Comparison of ENCODE assay signal across 9 cellular contexts in the genomic region with DNA sequence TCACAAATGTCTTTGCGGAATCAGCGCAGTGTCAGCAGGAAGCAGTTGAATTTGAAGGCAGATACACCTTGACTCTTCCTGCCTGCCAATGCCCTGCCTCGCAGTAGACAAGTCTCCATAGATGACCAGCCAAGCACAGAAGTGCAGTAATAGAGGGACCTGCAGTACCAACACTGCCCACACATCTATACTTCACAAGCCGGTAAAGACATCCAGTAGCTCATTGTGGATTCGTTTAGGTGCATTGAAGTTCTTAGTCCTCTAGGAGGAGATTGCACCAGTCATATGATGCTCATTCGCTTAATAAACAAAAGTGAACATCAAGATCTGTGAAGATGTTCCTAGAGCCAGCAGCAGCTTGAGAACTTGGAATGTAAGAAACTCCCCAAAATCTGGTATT. TPM values are rescaled to one million over a fixed set of nuclear protein-coding genes. Genes with fewer than 3 reads are reported as not detected.
DNase-seq lines count a peak whose midpoint lies in the region; ATAC-seq and TF ChIP-seq lines count a peak whose summit lies in the region.
"Had no signal": no experiment of that assay in that cellular context is flagged by ENCODE, and none has a peak within 500 bp of the region (broad histone marks: within the 10 kb centered on the region; RNA-seq: fewer than 3 reads in every experiment).

No MANE protein-coding gene starts in this region.

- TF ChIP-seq CTCF in epithelial cell of proximal tubule (conservative IDR thresholded peaks at IDR 0.05; ENCODE audit: low read depth, low read length), result peak; percentile 57

- ATAC-seq in GM21786 (IDR thresholded peaks at IDR 0.05; ENCODE audit: unreplicated experiment), result peak; percentile 78

- DNase-seq in NCI-H146 (lab: John Stamatoyannopoulos, UW) (peak; percentile 17), NCI-H146 treated with DMSO at 0.1 percent for 48 hours (lab: John Stamatoyannopoulos, UW; ENCODE audit: unreplicated experiment) (no peak), LHCN-M2 (ENCODE audit: low read depth) (peak; percentile 40), epithelial cell of proximal tubule (ENCODE audit: low read depth) (peak; percentile 36), DMS79 (lab: John Stamatoyannopoulos, UW) (no peak), superior temporal gyrus (ENCODE audit: extremely low spot score) (no peak)
- no peak for DNase-seq in stimulated activated CD4-positive, alpha-beta T cell treated with anti-CD3 and anti-CD28 coated beads, Interleukin-1b, Interleukin-23, amount 100 ng/mL, for 48 hours

- no peak overlapping the region for H3K4me3 ChIP-seq in epithelial cell of proximal tubule (ENCODE audit: low read depth, low read length)
- H3K4me3 ChIP-seq: BLaER1 treated with 17β-estradiol and CSF1 and Interleukin-3, amounts not matched to agents 10 nM and 100 nM had no signal

RNA-seq across cellular contexts. Expression of a gene that starts 7.1 kb away (rescaled TPM):
- total RNA-seq in LHCN-M2 (2014; rRNA removed) (not detected in 2 replicates), epithelial cell of proximal tubule (not detected in 2 replicates)
- polyA plus RNA-seq in LHCN-M2 (2012), result not detected

RNA-seq across cellular contexts. Expression of a gene that starts 16.6 kb away (rescaled TPM):
- not detected in 2 replicates for total RNA-seq in LHCN-M2 (2014; rRNA removed)
- polyA plus RNA-seq in LHCN-M2 (2012), result not detected
- total RNA-seq in epithelial cell of proximal tubule, result not detected in 2 replicates

RNA-seq across cellular contexts. Expression of a gene that starts 24.4 kb away (rescaled TPM):
- total RNA-seq in LHCN-M2 (2014; rRNA removed) (not detected in 2 replicates), epithelial cell of proximal tubule (not detected in 2 replicates)
- not detected for polyA plus RNA-seq in LHCN-M2 (2012)

RNA-seq across cellular contexts. Expression of a gene that starts 41.6 kb away (rescaled TPM):
- total RNA-seq in LHCN-M2 (2014; rRNA removed), result not detected in 2 replicates
- not detected for polyA plus RNA-seq in LHCN-M2 (2012)
- total RNA-seq in epithelial cell of proximal tubule, result not detected in 2 replicates

RNA-seq across cellular contexts. Expression of a gene that starts 48.0 kb away (rescaled TPM):
- total RNA-seq in LHCN-M2 (2014; rRNA removed) (not detected in 2 replicates), epithelial cell of proximal tubule (not detected in 2 replicates)
- not detected for polyA plus RNA-seq in LHCN-M2 (2012)

Comparison
In these comparisons a context has a peak if more than half of its experiments do, and no peak if none do; other contexts are left out.
1. DNase-seq: peak in NCI-H146 (single experiment), LHCN-M2 (single experiment) and epithelial cell of proximal tubule (single experiment); none in NCI-H146 treated with DMSO at 0.1 percent for 48 hours (single experiment), DMS79 (single experiment), stimulated activated CD4-positive, alpha-beta T cell treated with anti-CD3 and anti-CD28 coated beads, Interleukin-1b, Interleukin-23, amount 100 ng/mL, for 48 hours (single experiment) and superior temporal gyrus (single experiment).